In the genomic region with DNA sequence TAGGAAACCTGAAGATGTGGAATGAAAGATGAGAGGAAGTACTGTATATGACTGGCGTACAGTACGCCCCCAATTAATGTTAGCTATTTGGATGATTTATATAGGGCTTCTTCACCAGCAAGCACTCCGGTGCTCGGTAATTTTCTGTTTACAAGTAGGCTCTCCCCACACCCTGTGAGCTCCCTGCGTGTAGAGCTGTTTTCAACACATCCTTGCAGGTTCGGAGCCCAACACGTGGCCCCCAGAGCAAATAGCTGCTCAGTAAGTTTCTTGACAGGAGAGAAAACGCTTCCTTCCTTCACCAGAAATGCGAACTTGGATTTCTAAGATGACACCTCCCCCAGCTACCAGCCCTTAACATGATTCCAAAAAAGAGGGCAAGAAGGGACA, we compare ENCODE assay signal across 8 cellular contexts. TPM values are rescaled to one million over a fixed set of nuclear protein-coding genes. Genes with fewer than 3 reads are reported as not detected.
A peak's percentile ranks its signal among the peaks of the same experiment; 100 is the strongest.
DNase-seq lines count a peak whose midpoint lies in the region; ATAC-seq and TF ChIP-seq lines count a peak whose summit lies in the region.

No MANE protein-coding gene starts in this region.

- DNase-seq in SK-N-SH (no peak), immature natural killer cell (peak in 1 of 3 donors; percentile 5), midbrain (lab: John Stamatoyannopoulos, UW) (no peak), NCI-H128 (lab: John Stamatoyannopoulos, UW; ENCODE audit: unreplicated experiment) (no peak), NCI-H1694 (lab: John Stamatoyannopoulos, UW) (no peak)

- H3K9ac ChIP-seq in SK-N-SH (peak overlapping the region; percentile 82; the same call in 1 of the 2 replicates), stomach smooth muscle (ENCODE audit: low read length in 2 of 2) (no peak overlapping the region)

- peaks cover 4% of the 10 kb centered on the region for H3F3A ChIP-seq in SK-N-SH (replicated peaks; ENCODE audit: insufficient read depth)

- H3K27me3 ChIP-seq in SK-N-SH (ENCODE audit: insufficient read depth) (no peaks in the 10 kb centered on the region), stomach smooth muscle (ENCODE audit: control insufficient read depth in 1 of 2, insufficient read depth in 2 of 2, low read length in 2 of 2) (no peaks in the 10 kb centered on the region)

- no peak for TF ChIP-seq RAD21 in SK-N-SH (IDR thresholded peaks at IDR 0.05; ENCODE audit: low read length)

- TF ChIP-seq EP300 in SK-N-SH (IDR thresholded peaks at IDR 0.05; ENCODE audit: borderline replicate concordance in 1 of 2, low read depth in 1 of 2, low read length in 1 of 2) = no peak

- H2AFZ ChIP-seq in SK-N-SH (ENCODE audit: low read depth) = no peak overlapping the region

- no peaks in the 10 kb centered on the region for H4K20me1 ChIP-seq in SK-N-SH (ENCODE audit: insufficient read depth)

- CTCF ChIA-PET in SK-N-SH (lab: Yijun Ruan, JAX) = no interaction called here

- H3K4me3 ChIP-seq in SK-N-SH (ENCODE audit: low read depth in 2 of 2, low read length in 1 of 2) = peak overlapping the region; percentile 69 to 71; a peak in 3 of 4 replicates
- peak overlapping the region; percentile 85 to 90 for H3K4me3 ChIP-seq in stomach smooth muscle (ENCODE audit: low read length in 2 of 2)

- H3K36me3 ChIP-seq in SK-N-SH (replicated peaks in 1 of 2; ENCODE audit: control insufficient read depth in 1 of 2, insufficient read depth in 2 of 2, low read length in 1 of 2) (peaks cover 15 to 26% of the 10 kb centered on the region in 2 experiments), stomach smooth muscle (ENCODE audit: control insufficient read depth in 2 of 2, insufficient read depth in 2 of 2, low read length in 2 of 2) (peaks cover 4 to 6% of the 10 kb centered on the region in 2 donors)

- TF ChIP-seq CTCF in SK-N-SH (IDR thresholded peaks at IDR 0.05) = no peak

- peaks cover 7% of the 10 kb centered on the region for H3K36me3 Mint-ChIP-seq in activated naive CD8-positive, alpha-beta T cell
- peaks cover 0 to 5% (median 2%) of the 10 kb centered on the region in 3 donors for H3K36me3 Mint-ChIP-seq in immature natural killer cell

- ATAC-seq in SK-N-SH treated with all-trans-retinoic acid at 6 μM for 48 hours = no peak

- peaks cover 89% of the 10 kb centered on the region for H3K79me2 ChIP-seq in SK-N-SH (ENCODE audit: insufficient read depth)

- peak overlapping the region; percentile 78 for H3K4me2 ChIP-seq in SK-N-SH

- peak overlapping the region; percentile 92 for H3K27ac Mint-ChIP-seq in activated naive CD8-positive, alpha-beta T cell
- H3K27ac Mint-ChIP-seq in immature natural killer cell = peak overlapping the region; percentile 62 to 93 (median 92)

- POLR2A ChIA-PET in SK-N-SH (lab: Yijun Ruan, JAX) = no interaction called here

- peak overlapping the region; percentile 74 for H3K4me3 Mint-ChIP-seq in activated naive CD8-positive, alpha-beta T cell
- H3K4me3 Mint-ChIP-seq in immature natural killer cell = peak overlapping the region; percentile 75 to 86 (median 82)

- H3K4me1 Mint-ChIP-seq in activated naive CD8-positive, alpha-beta T cell (ENCODE audit: low read depth) = peaks cover 73% of the 10 kb centered on the region
- H3K4me1 Mint-ChIP-seq in immature natural killer cell = peaks cover 52 to 70% of the 10 kb centered on the region in 2 donors

- H3K4me1 ChIP-seq in SK-N-SH (ENCODE audit: control insufficient read depth in 1 of 2, insufficient read depth in 2 of 2, low read depth in 1 of 2, low read length in 1 of 2) = peaks cover 4 to 7% of the 10 kb centered on the region in 2 experiments; a peak in 3 of 4 replicates
- peaks cover 17% of the 10 kb centered on the region for H3K4me1 ChIP-seq in stomach smooth muscle (ENCODE audit: control insufficient read depth, insufficient read depth, low read length)

- H3K9me3 Mint-ChIP-seq in activated naive CD8-positive, alpha-beta T cell (ENCODE audit: low read depth) = no peaks in the 10 kb centered on the region
- H3K9me3 Mint-ChIP-seq in immature natural killer cell = no peaks in the 10 kb centered on the region

- H3K27ac ChIP-seq in SK-N-SH (ENCODE audit: low read depth in 2 of 2, low read length in 1 of 2) = no peak overlapping the region
- H3K27ac ChIP-seq in stomach smooth muscle (ENCODE audit: low read length) = peak overlapping the region; percentile 37

- WGBS in SK-N-SH (ENCODE audit: low lambda C conversion rate) = 93% methylated on average over 9 of the region's 9 CpGs

- no peaks in the 10 kb centered on the region for H3K27me3 Mint-ChIP-seq in activated naive CD8-positive, alpha-beta T cell
- peaks cover 2 to 12% (median 4%) of the 10 kb centered on the region in 3 donors for H3K27me3 Mint-ChIP-seq in immature natural killer cell (ENCODE audit: low read depth in 3 of 3)

- H3K9me2 ChIP-seq in SK-N-SH = no peaks in the 10 kb centered on the region

- H3K9me3 ChIP-seq in SK-N-SH = no peaks in the 10 kb centered on the region
- H3K9me3 ChIP-seq in stomach smooth muscle (ENCODE audit: control insufficient read depth in 2 of 2, low read length in 2 of 2) = no peaks in the 10 kb centered on the region

TF ChIP-seq in SK-N-SH, 30 proteins besides CTCF, POLR2A, EP300 and RAD21 (continues in another document):
- no peak for TF ChIP-seq POLR2AphosphoS5 (IDR thresholded peaks at IDR 0.05; ENCODE audit: low read depth, low read length)
- no peak for TF ChIP-seq ZBTB33 (IDR thresholded peaks at IDR 0.05; ENCODE audit: borderline replicate concordance, low read depth)
- TF ChIP-seq, protein P1, sequence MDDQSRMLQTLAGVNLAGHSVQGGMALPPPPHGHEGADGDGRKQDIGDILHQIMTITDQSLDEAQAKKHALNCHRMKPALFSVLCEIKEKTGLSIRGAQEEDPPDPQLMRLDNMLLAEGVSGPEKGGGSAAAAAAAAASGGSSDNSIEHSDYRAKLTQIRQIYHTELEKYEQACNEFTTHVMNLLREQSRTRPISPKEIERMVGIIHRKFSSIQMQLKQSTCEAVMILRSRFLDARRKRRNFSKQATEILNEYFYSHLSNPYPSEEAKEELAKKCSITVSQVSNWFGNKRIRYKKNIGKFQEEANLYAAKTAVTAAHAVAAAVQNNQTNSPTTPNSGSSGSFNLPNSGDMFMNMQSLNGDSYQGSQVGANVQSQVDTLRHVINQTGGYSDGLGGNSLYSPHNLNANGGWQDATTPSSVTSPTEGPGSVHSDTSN (IDR thresholded peaks at IDR 0.05) = no peak
- TF ChIP-seq MXI1 (IDR thresholded peaks at IDR 0.05; ENCODE audit: low read depth, low read length) = no peak

TF ChIP-seq in SK-N-SH treated with all-trans-retinoic acid at 6 μM for 48 hours, 23 proteins besides CTCF, POLR2A, EP300 and RAD21 (continues in another document):
- no peak for TF ChIP-seq CSDC2 (CRISPR knock-in tag; IDR thresholded peaks at IDR 0.05)
- no peak for TF ChIP-seq ZFP3 (CRISPR knock-in tag; IDR thresholded peaks at IDR 0.05)
- no peak for TF ChIP-seq ESRRG (CRISPR knock-in tag; IDR thresholded peaks at IDR 0.05)
- TF ChIP-seq RARB (CRISPR knock-in tag; IDR thresholded peaks at IDR 0.05) = no peak
- no peak for TF ChIP-seq ZC3H10 (CRISPR knock-in tag; IDR thresholded peaks at IDR 0.05)
- TF ChIP-seq ZNF565 (CRISPR knock-in tag; conservative IDR thresholded peaks at IDR 0.05; ENCODE audit: low read depth) = no peak
- TF ChIP-seq, protein P2, sequence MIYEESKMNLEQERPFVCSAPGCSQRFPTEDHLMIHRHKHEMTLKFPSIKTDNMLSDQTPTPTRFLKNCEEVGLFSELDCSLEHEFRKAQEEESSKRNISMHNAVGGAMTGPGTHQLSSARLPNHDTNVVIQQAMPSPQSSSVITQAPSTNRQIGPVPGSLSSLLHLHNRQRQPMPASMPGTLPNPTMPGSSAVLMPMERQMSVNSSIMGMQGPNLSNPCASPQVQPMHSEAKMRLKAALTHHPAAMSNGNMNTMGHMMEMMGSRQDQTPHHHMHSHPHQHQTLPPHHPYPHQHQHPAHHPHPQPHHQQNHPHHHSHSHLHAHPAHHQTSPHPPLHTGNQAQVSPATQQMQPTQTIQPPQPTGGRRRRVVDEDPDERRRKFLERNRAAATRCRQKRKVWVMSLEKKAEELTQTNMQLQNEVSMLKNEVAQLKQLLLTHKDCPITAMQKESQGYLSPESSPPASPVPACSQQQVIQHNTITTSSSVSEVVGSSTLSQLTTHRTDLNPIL (CRISPR knock-in tag; IDR thresholded peaks at IDR 0.05; ENCODE audit: low read depth) = no peak
- TF ChIP-seq SNAI2 (CRISPR knock-in tag; IDR thresholded peaks at IDR 0.05) = no peak
- TF ChIP-seq ZFP30 (CRISPR knock-in tag; IDR thresholded peaks at IDR 0.05) = no peak
- TF ChIP-seq GLIS3 (CRISPR knock-in tag; IDR thresholded peaks at IDR 0.05) = no peak
- no peak for TF ChIP-seq BACH2 (CRISPR knock-in tag; IDR thresholded peaks at IDR 0.05; ENCODE audit: borderline replicate concordance)
- TF ChIP-seq, protein P3, sequence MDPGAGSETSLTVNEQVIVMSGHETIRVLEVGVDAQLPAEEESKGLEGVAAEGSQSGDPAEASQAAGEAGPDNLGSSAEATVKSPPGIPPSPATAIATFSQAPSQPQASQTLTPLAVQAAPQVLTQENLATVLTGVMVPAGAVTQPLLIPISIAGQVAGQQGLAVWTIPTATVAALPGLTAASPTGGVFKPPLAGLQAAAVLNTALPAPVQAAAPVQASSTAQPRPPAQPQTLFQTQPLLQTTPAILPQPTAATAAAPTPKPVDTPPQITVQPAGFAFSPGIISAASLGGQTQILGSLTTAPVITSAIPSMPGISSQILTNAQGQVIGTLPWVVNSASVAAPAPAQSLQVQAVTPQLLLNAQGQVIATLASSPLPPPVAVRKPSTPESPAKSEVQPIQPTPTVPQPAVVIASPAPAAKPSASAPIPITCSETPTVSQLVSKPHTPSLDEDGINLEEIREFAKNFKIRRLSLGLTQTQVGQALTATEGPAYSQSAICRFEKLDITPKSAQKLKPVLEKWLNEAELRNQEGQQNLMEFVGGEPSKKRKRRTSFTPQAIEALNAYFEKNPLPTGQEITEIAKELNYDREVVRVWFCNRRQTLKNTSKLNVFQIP (CRISPR knock-in tag; IDR thresholded peaks at IDR 0.05; ENCODE audit: borderline replicate concordance, low read depth) = no peak
- no peak for TF ChIP-seq ZNF70 (CRISPR knock-in tag; IDR thresholded peaks at IDR 0.05)

RNA-seq across cellular contexts. Expression of gene RAB22A, which starts 1.2 kb away (rescaled TPM):
- 10.7 and 12.7 TPM in 2 replicates for polyA plus RNA-seq in SK-N-SH (2012; rRNA removed)
- polyA plus RNA-seq in SK-N-SH (2012; cell fraction: cytosol; rRNA removed) = 13.3 and 15.3 TPM in 2 replicates
- 10.0 and 17.3 TPM in 2 replicates for polyA plus RNA-seq in SK-N-SH (2012; cell fraction: nucleus; rRNA removed)
- 10 to 100 TPM; 14.1 to 21.7 (median 18.5) TPM for polyA plus RNA-seq in immature natural killer cell
